In genomic region chr21:44872568-44873355, GRCh38 we compare ENCODE assay signal across 8 cellular contexts. TPM values are rescaled to one million over a fixed set of nuclear protein-coding genes. Genes with fewer than 3 reads are reported as not detected.
DNase-seq lines count a peak whose midpoint lies in the region; TF ChIP-seq lines count a peak whose summit lies in the region.

No MANE protein-coding gene starts in this region.

- H3K9me3 ChIP-seq in MG63: no peaks in the 10 kb centered on the region
- no peaks in the 10 kb centered on the region for H3K9me3 ChIP-seq in smooth muscle cell (replicated peaks; ENCODE audit: low read depth)

- H3K4me3 Mint-ChIP-seq in MCF 10A (ENCODE audit: unreplicated experiment) (peak overlapping the region; percentile 80), immature natural killer cell (peak overlapping the region; percentile 94 to 99 (median 95))

- H3K4me2 ChIP-seq in smooth muscle cell: peak overlapping the region; percentile 97

- peaks cover 39% of the 10 kb centered on the region for H3K4me1 Mint-ChIP-seq in MCF 10A (ENCODE audit: insufficient read depth, unreplicated experiment)
- H3K4me1 Mint-ChIP-seq in immature natural killer cell: peaks cover 66 to 76% of the 10 kb centered on the region in 2 donors

- CTCF ChIA-PET in MCF 10A (lab: Yijun Ruan, JAX): interaction anchor here (0.6 to 3.3 kb wide), 10 partner anchors 10 to 228 kb away, joined by 3 to 18 read pairs (median 4); no protein-coding TSS in a partner anchor

- TF ChIP-seq CTCF in MCF 10A (IDR thresholded peaks at IDR 0.05; ENCODE audit: unreplicated experiment) (no peak), smooth muscle cell (IDR thresholded peaks at IDR 0.05; ENCODE audit: borderline replicate concordance, insufficient read depth, poor library complexity, severe bottlenecking) (no peak)

- peaks cover 48% of the 10 kb centered on the region for H3K79me2 ChIP-seq in smooth muscle cell (ENCODE audit: low read depth)

- H3K4me3 ChIP-seq in MG63 (peak overlapping the region; percentile 70), smooth muscle cell (peak overlapping the region; percentile 94)

- H3K27ac ChIP-seq in smooth muscle cell (ENCODE audit: low read depth): peak overlapping the region; percentile 96

- no TSS peak for BruUV-seq in MCF 10A (replicated peaks; lab: Mats Ljungman, UMichigan)

- H3K9ac ChIP-seq in smooth muscle cell (ENCODE audit: low read depth): peak overlapping the region; percentile 67

- H3K27me3 ChIP-seq in MG63: no peaks in the 10 kb centered on the region
- H3K27me3 ChIP-seq in smooth muscle cell (ENCODE audit: low read depth): no peaks in the 10 kb centered on the region

- peaks cover 52% of the 10 kb centered on the region for H4K20me1 ChIP-seq in smooth muscle cell (ENCODE audit: low read depth)

- H3K9me3 Mint-ChIP-seq in MCF 10A (ENCODE audit: unreplicated experiment) (no peaks in the 10 kb centered on the region), immature natural killer cell (no peaks in the 10 kb centered on the region)

- WGBS in smooth muscle cell (ENCODE audit: low lambda C conversion rate): 1% methylated on average over 49 of the region's 66 CpGs

- peaks cover 25% of the 10 kb centered on the region for H3F3A ChIP-seq in smooth muscle cell (ENCODE audit: low read depth)

- H3K36me3 ChIP-seq in MG63 (peaks cover 18% of the 10 kb centered on the region), smooth muscle cell (ENCODE audit: low read depth) (no peaks in the 10 kb centered on the region)

- H3K27ac Mint-ChIP-seq in MCF 10A (ENCODE audit: low read depth, unreplicated experiment) (peak overlapping the region; percentile 89), immature natural killer cell (peak overlapping the region; percentile 74 to 94 (median 92))

- H3K27me3 Mint-ChIP-seq in MCF 10A (ENCODE audit: insufficient read depth, unreplicated experiment) (no peaks in the 10 kb centered on the region), immature natural killer cell (ENCODE audit: low read depth in 3 of 3) (peaks cover 15 to 27% (median 20%) of the 10 kb centered on the region in 3 donors)

- H3K4me1 ChIP-seq in smooth muscle cell (ENCODE audit: low read depth): peaks cover 37% of the 10 kb centered on the region

- no peak overlapping the region for H2AFZ ChIP-seq in smooth muscle cell (ENCODE audit: low read depth)

- peak; percentile 11 for DNase-seq in NCI-H1105 treated with DMSO at 0.1 percent for 48 hours (lab: John Stamatoyannopoulos, UW)
- no peak for DNase-seq in NCI-H1105 (lab: John Stamatoyannopoulos, UW)
- peak; percentile 52 for DNase-seq in MG63
- peak; percentile 34 for DNase-seq in MCF 10A (ENCODE audit: unreplicated experiment)
- peak; percentile 48 to 63 (median 59) for DNase-seq in immature natural killer cell
- no peak for DNase-seq in smooth muscle cell (lab: John Stamatoyannopoulos, UW; ENCODE audit: unreplicated experiment)
- DNase-seq in midbrain (lab: John Stamatoyannopoulos, UW): no peak
- no peak for DNase-seq in HPDE6-E6E7 (ENCODE audit: extremely low spot score)

- POLR2A ChIA-PET in MCF 10A (lab: Yijun Ruan, JAX): interaction anchor here (0.6 to 13.5 kb wide), 22 partner anchors 10 to 1105 kb away, joined by 3 to 161 read pairs (median 5); partner anchors contain the start of genes SLX9 and UBE2G2

- H3K36me3 Mint-ChIP-seq in MCF 10A (ENCODE audit: insufficient read depth, unreplicated experiment) (peaks cover 38% of the 10 kb centered on the region), immature natural killer cell (no peaks in the 10 kb centered on the region)

- intact Hi-C loops in MCF 10A (cut with micrococcal nuclease): loop anchor here (2.0 to 5.0 kb wide), 4 partner anchors 26 to 265 kb away; partner anchors contain the start of gene SUMO3

RNA-seq across cellular contexts. Expression of gene PTTG1IP, which starts 0.7 kb away (rescaled TPM):
- total RNA-seq in MG63 (2014; rRNA removed; shearing (Covaris generic); ENCODE audit: low replicate concordance): 396 and 445 TPM in 2 replicates
- total RNA-seq in MCF 10A (2022): 326 and 338 TPM in 2 replicates
- 100 to 1,000 TPM in 1 of 3 donors, 10 to 100 TPM in 2; 67.7 to 103 (median 92.9) TPM for polyA plus RNA-seq in immature natural killer cell
- 331 and 369 TPM in 2 replicates for total RNA-seq in smooth muscle cell
- 314 and 340 TPM in 2 replicates for polyA plus RNA-seq in smooth muscle cell

RNA-seq across cellular contexts. Expression of gene ITGB2, which starts 47.9 kb away (rescaled TPM):
- 4.3 and 12.9 TPM in 2 replicates for total RNA-seq in MG63 (2014; rRNA removed; shearing (Covaris generic); ENCODE audit: low replicate concordance)
- 24.8 and 29.3 TPM in 2 replicates for total RNA-seq in MCF 10A (2022)
- polyA plus RNA-seq in immature natural killer cell: 1,000 to 10,000 TPM; 1,416 to 2,161 (median 1,452) TPM
- total RNA-seq in smooth muscle cell: 0.18 TPM in 1 of 2 replicates, not detected in the other
- polyA plus RNA-seq in smooth muscle cell: 0.86 and 1.0 TPM in 2 replicates

RNA-seq across cellular contexts. Expression of gene SUMO3, which starts 54.9 kb away (rescaled TPM):
- total RNA-seq in MG63 (2014; rRNA removed; shearing (Covaris generic); ENCODE audit: low replicate concordance): 153 and 197 TPM in 2 replicates
- total RNA-seq in MCF 10A (2022) (59.5 and 62.3 TPM in 2 replicates), smooth muscle cell (82.8 and 87.9 TPM in 2 replicates)
- polyA plus RNA-seq in immature natural killer cell (10 to 100 TPM; 85.2 to 95.7 (median 87.4) TPM), smooth muscle cell (116 and 124 TPM in 2 replicates)

Comparison
In these comparisons a context has a peak if more than half of its experiments do, and no peak if none do; other contexts are left out.
1. DNase-seq: peak in NCI-H1105 treated with DMSO at 0.1 percent for 48 hours (single experiment), MG63 (single experiment), MCF 10A (single experiment) and immature natural killer cell (3 of 3); none in NCI-H1105 (single experiment), smooth muscle cell (single experiment), midbrain (single experiment) and HPDE6-E6E7 (single experiment).